ENCODE assay signal across 11 cellular contexts in the genomic region with DNA sequence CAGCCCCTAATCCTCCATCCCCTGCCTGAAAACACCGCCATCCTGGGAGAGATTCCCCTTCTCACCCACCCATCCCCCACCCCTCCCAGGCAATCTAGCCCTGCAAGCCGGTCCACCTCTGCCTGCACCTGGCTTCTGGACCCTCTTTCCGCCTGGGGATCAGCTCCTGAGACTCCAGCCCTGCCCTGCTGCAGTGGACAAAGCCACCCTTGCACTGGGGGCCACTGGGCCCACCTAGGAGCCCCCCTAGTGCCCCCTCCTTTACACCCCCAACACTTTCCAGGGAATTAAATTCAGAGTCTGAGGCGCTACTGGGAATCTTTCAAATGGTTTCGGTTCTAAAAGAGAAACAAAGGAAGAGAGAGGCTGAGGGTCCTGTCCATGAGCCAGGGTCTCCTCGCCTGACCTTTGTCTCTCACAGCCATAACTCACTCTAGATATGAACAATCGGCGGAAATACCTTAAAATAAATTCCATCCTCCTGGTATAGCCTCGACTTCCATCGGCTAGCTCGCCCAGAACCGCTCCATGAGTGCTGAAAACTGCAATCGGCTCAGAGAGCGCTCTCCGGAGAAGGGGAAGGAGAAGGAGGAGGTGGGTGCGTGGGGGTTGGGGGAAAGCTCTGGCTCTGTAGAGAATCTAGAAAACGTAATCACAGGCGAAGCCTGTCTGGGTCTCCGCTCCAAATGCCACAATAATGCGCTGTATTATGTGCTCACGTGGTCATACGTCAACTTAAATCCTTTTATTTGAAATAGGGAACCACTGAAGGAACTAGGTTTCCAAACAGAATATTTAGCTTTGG. TPM values are rescaled to one million over a fixed set of nuclear protein-coding genes. Genes with fewer than 3 reads are reported as not detected.
DNase-seq lines count a peak whose midpoint lies in the region; ATAC-seq and TF ChIP-seq lines count a peak whose summit lies in the region.
"Had no signal": no experiment of that assay in that cellular context is flagged by ENCODE, and none has a peak within 500 bp of the region (broad histone marks: within the 10 kb centered on the region; RNA-seq: fewer than 3 reads in every experiment).

No MANE protein-coding gene starts in this region.

- peaks cover 25% of the 10 kb centered on the region for H3K27me3 Mint-ChIP-seq in activated T-cell treated with anti-CD3 and anti-CD28 coated beads, Interleukin-2, amount 50 U/mL, for 24 hours
- peaks cover 0 to 2% (median 0%) of the 10 kb centered on the region in 3 donors for H3K27me3 Mint-ChIP-seq in immature natural killer cell (ENCODE audit: low read depth in 3 of 3)

- no peaks in the 10 kb centered on the region for H4K20me1 ChIP-seq in fibroblast of lung (ENCODE audit: control insufficient read depth, extremely low read depth, insufficient read depth, low read length)

- H3K4me3 ChIP-seq in fibroblast of lung (replicated peaks in 1 of 4; ENCODE audit: control extremely low read depth in 1 of 4, insufficient read depth in 1 of 4, low read depth in 3 of 4, low read length in 4 of 4) (peak overlapping the region; percentile 52 to 92 (median 68)), muscle layer of duodenum (ENCODE audit: low read depth in 1 of 2, low read length in 2 of 2) (peak overlapping the region; percentile 68 to 80), uterus (no peak overlapping the region)

- H3K27ac Mint-ChIP-seq in activated T-cell treated with anti-CD3 and anti-CD28 coated beads, Interleukin-2, amount 50 U/mL, for 24 hours, result no peak overlapping the region
- H3K27ac Mint-ChIP-seq in immature natural killer cell, result no peak overlapping the region

- H3K4me1 Mint-ChIP-seq in activated T-cell treated with anti-CD3 and anti-CD28 coated beads, Interleukin-2, amount 50 U/mL, for 24 hours (ENCODE audit: low read depth), result no peaks in the 10 kb centered on the region
- H3K4me1 Mint-ChIP-seq in immature natural killer cell, result no peaks in the 10 kb centered on the region

- H3K27ac ChIP-seq in fibroblast of lung (ENCODE audit: insufficient read depth, low read length), result peak overlapping the region; percentile 88
- peak overlapping the region; percentile 94 for H3K27ac ChIP-seq in muscle layer of duodenum (ENCODE audit: low read length)
- peak overlapping the region; percentile 77 to 80 for H3K27ac ChIP-seq in uterus
- H3K27ac ChIP-seq: foreskin keratinocyte had no signal

- H3K4me3 Mint-ChIP-seq in activated T-cell treated with anti-CD3 and anti-CD28 coated beads, Interleukin-2, amount 50 U/mL, for 24 hours, result no peak overlapping the region
- no peak overlapping the region for H3K4me3 Mint-ChIP-seq in immature natural killer cell

- peak; percentile 66 for DNase-seq in cardiac septum (ENCODE audit: low spot score)
- no peak for DNase-seq in left ventricle myocardium superior
- DNase-seq in fibroblast of lung (ENCODE audit: low read depth in 2 of 2), result peak; percentile 89
- no peak for DNase-seq in uterus
- DNase-seq in activated T-cell treated with anti-CD3 and anti-CD28 coated beads, Interleukin-2, amount 50 U/mL, for 24 hours, result no peak
- no peak for DNase-seq in immature natural killer cell
- no peak for DNase-seq in erythroblast (lab: John Stamatoyannopoulos, UW)
- DNase-seq: DMS79 treated with DMSO at 0.1 percent for 48 hours, foreskin keratinocyte, small intestine had no signal

- H3K9ac ChIP-seq in fibroblast of lung (ENCODE audit: insufficient read depth, low read length), result peak overlapping the region; percentile 64

- no peak overlapping the region for H2AFZ ChIP-seq in fibroblast of lung (ENCODE audit: low read length)

- H3K9me3 ChIP-seq in fibroblast of lung (ENCODE audit: control insufficient read depth, insufficient read depth, low read depth, low read length) (no peaks in the 10 kb centered on the region), muscle layer of duodenum (ENCODE audit: control insufficient read depth in 1 of 2, low read length in 2 of 2) (no peaks in the 10 kb centered on the region), uterus (no peaks in the 10 kb centered on the region)

- no peak for TF ChIP-seq CTCF in fibroblast of lung (conservative IDR thresholded peaks at IDR 0.05 in 1 of 2, IDR thresholded peaks at IDR 0.05 in 1 of 2; ENCODE audit: low read depth in 1 of 2, low read length in 2 of 2)
- TF ChIP-seq CTCF in uterus (IDR thresholded peaks at IDR 0.05), result no peak

- no peak for TF ChIP-seq POLR2A in uterus (IDR thresholded peaks at IDR 0.05)
- no peak for TF ChIP-seq POLR2A in erythroblast (IDR thresholded peaks at IDR 0.05; ENCODE audit: low read length)

- H3K4me1 ChIP-seq in fibroblast of lung (ENCODE audit: control insufficient read depth, extremely low read depth, insufficient read depth, low read length) (peaks cover 23% of the 10 kb centered on the region), muscle layer of duodenum (ENCODE audit: control insufficient read depth in 1 of 2, insufficient read depth in 2 of 2, low read length in 2 of 2) (peaks cover 5 to 22% of the 10 kb centered on the region in 2 donors), uterus (peaks cover 0 to 4% of the 10 kb centered on the region in 2 donors)

- ATAC-seq in left ventricle myocardium superior, result no peak
- ATAC-seq: foreskin keratinocyte had no signal

- H3K36me3 ChIP-seq in fibroblast of lung (ENCODE audit: control insufficient read depth, insufficient read depth, low read length) (no peaks in the 10 kb centered on the region), muscle layer of duodenum (ENCODE audit: control insufficient read depth in 1 of 2, insufficient read depth in 2 of 2, low read length in 2 of 2) (no peaks in the 10 kb centered on the region), uterus (no peaks in the 10 kb centered on the region)

- H3K4me2 ChIP-seq in fibroblast of lung (ENCODE audit: extremely low read depth, insufficient read depth, low read length), result peak overlapping the region; percentile 98

- intact Hi-C loops in cardiac septum (cut with DNase I), result no loop called here
- intact Hi-C loops in left ventricle myocardium superior (cut with micrococcal nuclease), result no loop called here
- intact Hi-C loops in uterus (cut with DNase I; ENCODE audit: low total_unique reads), result no loop called here

- peaks cover 67% of the 10 kb centered on the region for H3K79me2 ChIP-seq in fibroblast of lung (ENCODE audit: control insufficient read depth, insufficient read depth, low read length)

- no peaks in the 10 kb centered on the region for H3K36me3 Mint-ChIP-seq in activated T-cell treated with anti-CD3 and anti-CD28 coated beads, Interleukin-2, amount 50 U/mL, for 24 hours (ENCODE audit: low read depth)
- H3K36me3 Mint-ChIP-seq in immature natural killer cell, result peaks cover 0 to 4% (median 3%) of the 10 kb centered on the region in 3 donors

- H3K9me3 Mint-ChIP-seq in activated T-cell treated with anti-CD3 and anti-CD28 coated beads, Interleukin-2, amount 50 U/mL, for 24 hours, result no peaks in the 10 kb centered on the region
- H3K9me3 Mint-ChIP-seq in immature natural killer cell, result no peaks in the 10 kb centered on the region

- no peaks in the 10 kb centered on the region for H3K27me3 ChIP-seq in fibroblast of lung (ENCODE audit: control insufficient read depth, insufficient read depth, low read length)
- H3K27me3 ChIP-seq in muscle layer of duodenum (ENCODE audit: low read depth, low read length), result no peaks in the 10 kb centered on the region
- no peaks in the 10 kb centered on the region for H3K27me3 ChIP-seq in uterus
- H3K27me3 ChIP-seq: foreskin keratinocyte had no signal

RNA-seq across cellular contexts. Expression of a gene that starts 12.7 kb away (rescaled TPM):
- total RNA-seq in cardiac septum (1.1 TPM), left ventricle myocardium superior (0.15 TPM), fibroblast of lung (0.33 and 0.51 TPM in 2 replicates), uterus (1 to 10 TPM in 1 of 4 donors, under 1 TPM in 2, not detected in 1; 0.14 to 7.7 (median 0.26) TPM)
- polyA plus RNA-seq in fibroblast of lung (2.4 and 3.6 TPM in 2 replicates), immature natural killer cell (1 to 10 TPM in 1 of 3 donors, under 1 TPM in 1, not detected in 1; 0.51 to 1.2 TPM)
- 2.6 and 3.3 TPM in 2 replicates for polyA plus RNA-seq in fibroblast of lung (2012)
- polyA minus RNA-seq in fibroblast of lung (ENCODE audit: low replicate concordance), result 1.6 and 3.6 TPM in 2 replicates

RNA-seq across cellular contexts. Expression of a gene that starts 15.4 kb away (rescaled TPM):
- total RNA-seq in cardiac septum (0.30 TPM), left ventricle myocardium superior (0.12 TPM), fibroblast of lung (1.0 and 1.3 TPM in 2 replicates), uterus (1 to 10 TPM in 2 of 4 donors, not detected in 2; 1.8 to 6.5 TPM)
- polyA plus RNA-seq in fibroblast of lung (2.3 and 2.6 TPM in 2 replicates), immature natural killer cell (not detected)
- polyA plus RNA-seq in fibroblast of lung (2012), result 1.4 and 2.2 TPM in 2 replicates
- polyA minus RNA-seq in fibroblast of lung (ENCODE audit: low replicate concordance), result 2.1 and 2.3 TPM in 2 replicates

RNA-seq across cellular contexts. Expression of a gene that starts 22.1 kb away (rescaled TPM):
- total RNA-seq in cardiac septum (0.19 TPM), left ventricle myocardium superior (not detected), fibroblast of lung (0.50 and 0.51 TPM in 2 replicates), uterus (1 to 10 TPM in 3 of 4 donors, under 1 TPM in 1; 0.28 to 2.0 (median 1.5) TPM)
- polyA plus RNA-seq in fibroblast of lung (0.58 and 0.83 TPM in 2 replicates), immature natural killer cell (under 1 TPM in 1 of 3 donors, not detected in 2; 0.62 TPM)
- 0.66 and 0.67 TPM in 2 replicates for polyA plus RNA-seq in fibroblast of lung (2012)
- polyA minus RNA-seq in fibroblast of lung (ENCODE audit: low replicate concordance), result 1.1 TPM in 1 of 2 replicates, not detected in the other

RNA-seq across cellular contexts. Expression of a gene that starts 25.6 kb away (rescaled TPM):
- 0.30 TPM for total RNA-seq in cardiac septum
- not detected for total RNA-seq in left ventricle myocardium superior
- total RNA-seq in fibroblast of lung, result 18.3 and 22.1 TPM in 2 replicates
- polyA plus RNA-seq in fibroblast of lung, result 16.6 and 35.6 TPM in 2 replicates
- polyA plus RNA-seq in fibroblast of lung (2012), result 17.5 and 31.8 TPM in 2 replicates
- polyA minus RNA-seq in fibroblast of lung (ENCODE audit: low replicate concordance), result 3.1 and 3.9 TPM in 2 replicates
- 10 to 100 TPM; 10.7 to 61.0 (median 18.9) TPM for total RNA-seq in uterus
- 1 to 10 TPM in 1 of 3 donors, under 1 TPM in 2; 0.42 to 1.1 (median 0.73) TPM for polyA plus RNA-seq in immature natural killer cell

RNA-seq across cellular contexts. Expression of a gene that starts 29.7 kb away (rescaled TPM):
- total RNA-seq in cardiac septum (not detected), left ventricle myocardium superior (not detected), fibroblast of lung (3.6 and 4.4 TPM in 2 replicates), uterus (10 to 100 TPM in 3 of 4 donors, 1 to 10 TPM in 1; 1.8 to 19.1 (median 15.4) TPM)
- polyA plus RNA-seq in fibroblast of lung (0.70 and 1.2 TPM in 2 replicates), immature natural killer cell (1 to 10 TPM in 1 of 3 donors, under 1 TPM in 1, not detected in 1; 0.52 to 3.8 TPM)
- 1.6 and 3.8 TPM in 2 replicates for polyA plus RNA-seq in fibroblast of lung (2012)
- polyA minus RNA-seq in fibroblast of lung (ENCODE audit: low replicate concordance), result 0.30 and 1.6 TPM in 2 replicates

Comparison
In these comparisons a context has a peak if more than half of its experiments do, and no peak if none do; other contexts are left out.
1. DNase-seq: peak in cardiac septum (single experiment) and fibroblast of lung (2 of 2); none in left ventricle myocardium superior (single experiment), uterus (0 of 2), activated T-cell treated with anti-CD3 and anti-CD28 coated beads, Interleukin-2, amount 50 U/mL, for 24 hours (single experiment), immature natural killer cell (0 of 3) and erythroblast (0 of 2).
2. H3K4me3 ChIP-seq: peak in fibroblast of lung (4 of 4) and muscle layer of duodenum (2 of 2); none in uterus (0 of 2).
3. Peak in every context shown above with its lines, with median percentiles within 50 percentile points of each other: H3K27ac ChIP-seq.